22 cellular contexts compared by ENCODE assay signal in the genomic region with DNA sequence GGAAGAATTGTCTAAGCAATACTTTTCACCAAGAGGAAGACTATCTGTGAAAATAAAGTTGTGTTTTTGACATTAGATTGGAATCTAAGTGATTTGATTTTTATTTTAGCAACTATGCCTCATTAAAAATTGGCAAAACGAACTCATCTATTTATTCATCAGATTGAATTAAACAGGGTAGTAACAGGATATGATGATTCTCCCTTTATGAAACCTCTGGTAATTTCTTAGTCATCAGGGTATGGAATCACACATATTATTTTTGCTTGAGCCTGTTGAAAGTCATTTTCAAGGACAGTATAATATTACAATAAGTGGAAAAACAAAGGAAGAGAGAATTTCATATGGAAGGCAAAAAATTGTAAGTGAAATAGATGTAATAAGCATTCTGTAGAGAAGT. TPM values are rescaled to one million over a fixed set of nuclear protein-coding genes. Genes with fewer than 3 reads are reported as not detected.
DNase-seq lines count a peak whose midpoint lies in the region; ATAC-seq, FAIRE-seq and TF ChIP-seq lines count a peak whose summit lies in the region.
"Had no signal": no experiment of that assay in that cellular context is flagged by ENCODE, and none has a peak within 500 bp of the region (broad histone marks: within the 10 kb centered on the region; RNA-seq: fewer than 3 reads in every experiment).

No MANE protein-coding gene starts in this region.

- no peak overlapping the region for H3K4me2 ChIP-seq in PC-3 (ENCODE audit: low read length)
- H3K4me2 ChIP-seq in skeletal muscle satellite cell (ENCODE audit: low read length), result peak overlapping the region; percentile 32

- no peaks in the 10 kb centered on the region for H3K9me2 ChIP-seq in PC-3 (replicated peaks; ENCODE audit: low read length)

- H3K9me3 ChIP-seq in PC-3 (ENCODE audit: low read length), result no peaks in the 10 kb centered on the region
- H3K9me3 ChIP-seq in skeletal muscle satellite cell (replicated peaks; ENCODE audit: low read length), result no peaks in the 10 kb centered on the region
- H3K9me3 ChIP-seq: HAP-1, SJSA1 had no signal

- intact Hi-C loops in PC-3 (cut with micrococcal nuclease), result no loop called here

- H3K4me3 ChIP-seq in PC-3 (ENCODE audit: low read length) (no peak overlapping the region), epithelial cell of esophagus (ENCODE audit: low read length) (no peak overlapping the region), skeletal muscle satellite cell (ENCODE audit: low read length) (no peak overlapping the region)
- H3K4me3 ChIP-seq: HAP-1, SJSA1 had no signal

- CTCF ChIA-PET in PC-3 (lab: Charles Lee), result no interaction called here

- H3K27ac ChIP-seq in PC-3 (ENCODE audit: low read length), result no peak overlapping the region
- H3K27ac ChIP-seq: SJSA1 had no signal

- no TSS peak for BruUV-seq in PC-3 (replicated peaks; lab: Mats Ljungman, UMichigan)

- peaks cover 4% of the 10 kb centered on the region; the same call in 1 of the 2 replicates for H3K4me1 ChIP-seq in PC-3 (ENCODE audit: insufficient read depth, low read length)
- H3K4me1 ChIP-seq in skeletal muscle satellite cell (ENCODE audit: control insufficient read depth, insufficient read depth, low read length), result peaks cover 9% of the 10 kb centered on the region
- H3K4me1 ChIP-seq: HAP-1, SJSA1 had no signal

- no peak overlapping the region for H2AFZ ChIP-seq in PC-3 (ENCODE audit: low read length)

- no peaks in the 10 kb centered on the region for H3K79me2 ChIP-seq in PC-3 (ENCODE audit: low read length)

- POLR2A ChIA-PET in PC-3 (lab: Charles Lee; ENCODE audit: unreplicated experiment), result no interaction called here

- DNase-seq in NCI-H2171 treated with DMSO at 0.1 percent for 48 hours (lab: John Stamatoyannopoulos, UW) (peak; percentile 38), NCI-H2171 (lab: John Stamatoyannopoulos, UW) (no peak), PC-3 (no peak), epithelial cell of esophagus (ENCODE audit: low read depth) (peak; percentile 26), RPMI8226 (no peak), GM12891 (ENCODE audit: insufficient read length, low spot score) (no peak)
- DNase-seq in stimulated activated CD8-positive, alpha-beta memory T cell treated with anti-CD3 and anti-CD28 coated beads, Interleukin-4, amount 100 ng/mL, for 48 hours, result no peak
- DNase-seq: 8988T, Calu3, DMS79 treated with DMSO at 0.1 percent for 48 hours, GOT3, KBM-7, MM.1S, NCI-H2029, NCI-H345, NCI-H524, NCI-H748 treated with DMSO at 0.1 percent for 48 hours, Right ventricle myocardium superior had no signal

- TF ChIP-seq CTCF in PC-3 (conservative IDR thresholded peaks at IDR 0.05; ENCODE audit: low read depth, low read length) (no peak), epithelial cell of esophagus (IDR thresholded peaks at IDR 0.05; ENCODE audit: insufficient read depth, low read depth, low read length, missing control alignments) (no peak)

- FAIRE-seq in GM12891 (lab: Jason Lieb, UNC), result no peak
- FAIRE-seq: HTR-8/SVneo had no signal

- no peak overlapping the region for H3K9ac ChIP-seq in PC-3 (ENCODE audit: low read length)
- no peak overlapping the region for H3K9ac ChIP-seq in skeletal muscle satellite cell (ENCODE audit: low read depth, low read length)

- H4K20me1 ChIP-seq in PC-3 (ENCODE audit: low read length), result no peaks in the 10 kb centered on the region

- TF ChIP-seq POLR2A in GM12891 (IDR thresholded peaks at IDR 0.05; ENCODE audit: low read depth, low read length), result no peak

- H3K36me3 ChIP-seq in PC-3 (ENCODE audit: low read depth, low read length) (no peaks in the 10 kb centered on the region), skeletal muscle satellite cell (ENCODE audit: insufficient read depth, low read length) (no peaks in the 10 kb centered on the region)
- H3K36me3 ChIP-seq: HAP-1, SJSA1 had no signal

- ATAC-seq in PC-3, result 0 out of 2 replicates have a peak, but pooled peaks have one; percentile 48

- H3F3A ChIP-seq in PC-3 (ENCODE audit: low read length, unreplicated experiment), result no peaks in the 10 kb centered on the region

- H3K27me3 ChIP-seq in PC-3 (ENCODE audit: low read length) (no peaks in the 10 kb centered on the region), skeletal muscle satellite cell (ENCODE audit: control insufficient read depth, insufficient read depth, low read length) (no peaks in the 10 kb centered on the region)
- H3K27me3 ChIP-seq: SJSA1 had no signal

TF ChIP-seq in GM12891, 5 proteins besides CTCF, POLR2A, EP300 and RAD21:
- TF ChIP-seq PAX5 (IDR thresholded peaks at IDR 0.05; ENCODE audit: insufficient read depth, low read length, severe bottlenecking) (no peak), POLR2AphosphoS5 (IDR thresholded peaks at IDR 0.05; ENCODE audit: low read depth, low read length) (no peak)

RNA-seq across cellular contexts. Expression of gene ZNF804A, which starts 22.0 kb away (rescaled TPM):
- 1.6 and 1.9 TPM in 2 replicates for total RNA-seq in PC-3 (2014; rRNA removed)
- total RNA-seq in skeletal muscle satellite cell (2012; rRNA removed), result 1.5 and 2.6 TPM in 2 replicates
- polyA plus RNA-seq in GM12891 (2012; ENCODE audit: low read depth, missing spikeins), result 2.1 TPM
- total RNA-seq: Right ventricle myocardium superior had no signal

Comparison
In these comparisons a context has a peak if more than half of its experiments do, and no peak if none do; other contexts are left out.
1. DNase-seq: peak in NCI-H2171 treated with DMSO at 0.1 percent for 48 hours (single experiment) and epithelial cell of esophagus (single experiment); none in NCI-H2171 (single experiment), PC-3 (single experiment), stimulated activated CD8-positive, alpha-beta memory T cell treated with anti-CD3 and anti-CD28 coated beads, Interleukin-4, amount 100 ng/mL, for 48 hours (single experiment), RPMI8226 (single experiment) and GM12891 (single experiment).